15 cellular contexts compared by ENCODE assay signal in genomic region chr9:75451045-75451444, GRCh38.
"Had no signal": no experiment of that assay in that cellular context is flagged by ENCODE, and none has a peak within 500 bp of the region (broad histone marks: within the 10 kb centered on the region; RNA-seq: fewer than 3 reads in every experiment).

No MANE protein-coding gene starts in this region.

- H3K4me3 Mint-ChIP-seq: activated naive CD8-positive, alpha-beta T cell treated with anti-CD3 and anti-CD28 coated beads, Interleukin-2, amount 50 U/mL, for 24 hours; dendritic cell treated with granulocyte-macrophage colony-stimulating factor and Interleukin-4, amounts not matched to agents 40 ng/mL and 50 ng/mL, for 4 days; effector memory CD8-positive, alpha-beta T cell; nephron had no signal

- H3K4me1 Mint-ChIP-seq: activated naive CD8-positive, alpha-beta T cell treated with anti-CD3 and anti-CD28 coated beads, Interleukin-2, amount 50 U/mL, for 24 hours had no signal

- H3K9me3 ChIP-seq: mucosa of descending colon, testis had no signal

- H3K27ac Mint-ChIP-seq: activated naive CD8-positive, alpha-beta T cell treated with anti-CD3 and anti-CD28 coated beads, Interleukin-2, amount 50 U/mL, for 24 hours; dendritic cell treated with granulocyte-macrophage colony-stimulating factor and Interleukin-4, amounts not matched to agents 40 ng/mL and 50 ng/mL, for 4 days; effector memory CD8-positive, alpha-beta T cell had no signal

- H3K4me3 ChIP-seq: mucosa of descending colon, testis had no signal

- DNase-seq: activated CD4-positive, alpha-beta T cell treated with anti-CD3 and anti-CD28 coated beads for 4 hours; activated naive CD4-positive, alpha-beta T cell treated with Interleukin-2 at 50 U/mL for 16 hours; activated naive CD8-positive, alpha-beta T cell treated with anti-CD3 and anti-CD28 coated beads, Interleukin-2, amount 50 U/mL, for 24 hours; central memory CD4-positive, alpha-beta T cell; effector memory CD8-positive, alpha-beta T cell; hippocampal formation; mucosa of descending colon; stimulated activated CD4-positive, alpha-beta T cell treated with anti-CD3 and anti-CD28 coated beads, Interleukin-4, amount 100 ng/mL, for 1 hour; stimulated activated CD8-positive, alpha-beta memory T cell treated with anti-CD3 and anti-CD28 coated beads, Interleukin-4, amount 100 ng/mL, for 48 hours; stimulated activated naive CD8-positive, alpha-beta T cell treated with anti-CD3 and anti-CD28 coated beads, Interleukin-15, Interleukin-2, amounts not matched to agents 100 U/mL and 50 U/mL, for 24 hours; T-helper 1 cell; testis had no signal

- H3K9me3 Mint-ChIP-seq: activated naive CD8-positive, alpha-beta T cell treated with anti-CD3 and anti-CD28 coated beads, Interleukin-2, amount 50 U/mL, for 24 hours; dendritic cell treated with granulocyte-macrophage colony-stimulating factor and Interleukin-4, amounts not matched to agents 40 ng/mL and 50 ng/mL, for 4 days; nephron had no signal

- H3K27me3 ChIP-seq: testis had no signal

- H3K27me3 Mint-ChIP-seq: activated naive CD8-positive, alpha-beta T cell treated with anti-CD3 and anti-CD28 coated beads, Interleukin-2, amount 50 U/mL, for 24 hours; effector memory CD8-positive, alpha-beta T cell had no signal

- ATAC-seq: activated naive CD8-positive, alpha-beta T cell treated with anti-CD3 and anti-CD28 coated beads, Interleukin-2, amount 50 U/mL, for 24 hours; effector memory CD8-positive, alpha-beta T cell; stimulated activated naive CD8-positive, alpha-beta T cell treated with anti-CD3 and anti-CD28 coated beads, Interleukin-15, Interleukin-2, amounts not matched to agents 100 U/mL and 50 U/mL, for 24 hours had no signal

- H3K27ac ChIP-seq: epithelial cell of prostate, testis had no signal
